In the genomic region with DNA sequence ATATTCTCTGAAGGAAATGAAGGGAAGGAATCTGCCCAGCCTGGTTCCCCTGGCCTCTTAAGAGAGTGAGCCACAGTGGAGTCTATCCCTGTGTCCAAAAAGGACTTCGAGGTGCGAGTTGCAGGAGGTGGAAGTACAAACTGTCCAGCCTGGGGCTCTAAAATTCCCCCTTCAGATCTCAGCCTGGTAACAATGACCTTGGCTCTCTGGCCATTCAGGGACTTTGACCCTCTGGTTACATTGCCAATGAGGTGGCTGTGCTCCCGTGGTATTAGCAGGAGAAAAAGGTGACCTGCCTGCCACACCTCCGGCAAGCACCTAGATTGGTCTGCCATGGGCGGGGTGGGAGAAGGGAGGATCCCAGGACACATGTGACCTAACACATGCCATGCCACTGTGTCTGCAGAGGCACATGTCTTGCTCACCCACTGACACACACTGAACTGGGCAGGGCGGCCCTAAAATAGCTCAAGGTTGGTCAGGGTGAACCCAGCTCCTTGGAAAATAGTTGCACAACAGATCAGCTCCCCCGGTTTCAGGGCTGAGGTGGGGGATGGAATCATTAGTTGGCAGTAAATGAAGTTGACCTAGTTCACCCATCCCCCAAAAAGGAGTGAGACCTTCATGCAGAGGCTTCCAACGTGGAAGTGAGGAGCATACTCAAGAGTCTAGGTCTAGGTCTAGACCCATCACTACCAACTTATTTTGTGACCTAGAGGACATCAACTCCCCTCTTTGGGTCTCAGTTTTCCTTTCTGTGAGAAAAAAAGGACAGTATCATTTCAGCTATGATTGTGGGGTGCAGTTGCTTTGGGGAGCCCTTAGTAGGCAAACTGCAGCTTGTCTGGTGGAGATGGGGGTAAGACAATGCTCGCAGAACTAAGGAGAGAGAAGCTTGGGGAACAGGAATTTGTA, we compare ENCODE assay signal across 1 cellular context.
TF ChIP-seq lines count a peak whose summit lies in the region.

No MANE protein-coding gene starts in this region.

TF ChIP-seq in HepG2, 621 proteins besides CTCF, POLR2A, EP300 and RAD21 (continued from another document and continues in another):
- TF ChIP-seq, protein P1, sequence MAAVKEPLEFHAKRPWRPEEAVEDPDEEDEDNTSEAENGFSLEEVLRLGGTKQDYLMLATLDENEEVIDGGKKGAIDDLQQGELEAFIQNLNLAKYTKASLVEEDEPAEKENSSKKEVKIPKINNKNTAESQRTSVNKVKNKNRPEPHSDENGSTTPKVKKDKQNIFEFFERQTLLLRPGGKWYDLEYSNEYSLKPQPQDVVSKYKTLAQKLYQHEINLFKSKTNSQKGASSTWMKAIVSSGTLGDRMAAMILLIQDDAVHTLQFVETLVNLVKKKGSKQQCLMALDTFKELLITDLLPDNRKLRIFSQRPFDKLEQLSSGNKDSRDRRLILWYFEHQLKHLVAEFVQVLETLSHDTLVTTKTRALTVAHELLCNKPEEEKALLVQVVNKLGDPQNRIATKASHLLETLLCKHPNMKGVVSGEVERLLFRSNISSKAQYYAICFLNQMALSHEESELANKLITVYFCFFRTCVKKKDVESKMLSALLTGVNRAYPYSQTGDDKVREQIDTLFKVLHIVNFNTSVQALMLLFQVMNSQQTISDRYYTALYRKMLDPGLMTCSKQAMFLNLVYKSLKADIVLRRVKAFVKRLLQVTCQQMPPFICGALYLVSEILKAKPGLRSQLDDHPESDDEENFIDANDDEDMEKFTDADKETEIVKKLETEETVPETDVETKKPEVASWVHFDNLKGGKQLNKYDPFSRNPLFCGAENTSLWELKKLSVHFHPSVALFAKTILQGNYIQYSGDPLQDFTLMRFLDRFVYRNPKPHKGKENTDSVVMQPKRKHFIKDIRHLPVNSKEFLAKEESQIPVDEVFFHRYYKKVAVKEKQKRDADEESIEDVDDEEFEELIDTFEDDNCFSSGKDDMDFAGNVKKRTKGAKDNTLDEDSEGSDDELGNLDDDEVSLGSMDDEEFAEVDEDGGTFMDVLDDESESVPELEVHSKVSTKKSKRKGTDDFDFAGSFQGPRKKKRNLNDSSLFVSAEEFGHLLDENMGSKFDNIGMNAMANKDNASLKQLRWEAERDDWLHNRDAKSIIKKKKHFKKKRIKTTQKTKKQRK (IDR thresholded peaks at IDR 0.05; ENCODE audit: low read length), result no peak
- no peak for TF ChIP-seq ZZZ3 (CRISPR knock-in tag; IDR thresholded peaks at IDR 0.05; ENCODE audit: borderline replicate concordance)
- TF ChIP-seq, protein P2, sequence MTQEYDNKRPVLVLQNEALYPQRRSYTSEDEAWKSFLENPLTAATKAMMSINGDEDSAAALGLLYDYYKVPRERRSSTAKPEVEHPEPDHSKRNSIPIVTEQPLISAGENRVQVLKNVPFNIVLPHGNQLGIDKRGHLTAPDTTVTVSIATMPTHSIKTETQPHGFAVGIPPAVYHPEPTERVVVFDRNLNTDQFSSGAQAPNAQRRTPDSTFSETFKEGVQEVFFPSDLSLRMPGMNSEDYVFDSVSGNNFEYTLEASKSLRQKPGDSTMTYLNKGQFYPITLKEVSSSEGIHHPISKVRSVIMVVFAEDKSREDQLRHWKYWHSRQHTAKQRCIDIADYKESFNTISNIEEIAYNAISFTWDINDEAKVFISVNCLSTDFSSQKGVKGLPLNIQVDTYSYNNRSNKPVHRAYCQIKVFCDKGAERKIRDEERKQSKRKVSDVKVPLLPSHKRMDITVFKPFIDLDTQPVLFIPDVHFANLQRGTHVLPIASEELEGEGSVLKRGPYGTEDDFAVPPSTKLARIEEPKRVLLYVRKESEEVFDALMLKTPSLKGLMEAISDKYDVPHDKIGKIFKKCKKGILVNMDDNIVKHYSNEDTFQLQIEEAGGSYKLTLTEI (CRISPR knock-in tag; conservative IDR thresholded peaks at IDR 0.05), result no peak
- peak; percentile 36 for TF ChIP-seq ZNF556 (CRISPR knock-in tag; IDR thresholded peaks at IDR 0.05; ENCODE audit: borderline replicate concordance)
- peak; percentile 67 for TF ChIP-seq EHMT2 (IDR thresholded peaks at IDR 0.05; ENCODE audit: borderline replicate concordance, low read depth, low read length)
- peak; percentile 57; the same call in 1 of the 2 replicates for TF ChIP-seq FOXA3 (CRISPR knock-in tag; IDR thresholded peaks at IDR 0.05)
- no peak for TF ChIP-seq HNRNPK (IDR thresholded peaks at IDR 0.05; ENCODE audit: low read depth, low read length, poor library complexity, severe bottlenecking)
- 0 out of 2 replicates have a peak, but pooled peaks have one; percentile 12 for TF ChIP-seq ZC3H4 (CRISPR knock-in tag; IDR thresholded peaks at IDR 0.05; ENCODE audit: borderline replicate concordance)
- 0 out of 2 replicates have a peak, but pooled peaks have one; percentile 23 for TF ChIP-seq ZFP1 (CRISPR knock-in tag; IDR thresholded peaks at IDR 0.05)
- no peak for TF ChIP-seq CC2D1A (CRISPR knock-in tag; IDR thresholded peaks at IDR 0.05)
- TF ChIP-seq, protein P3, sequence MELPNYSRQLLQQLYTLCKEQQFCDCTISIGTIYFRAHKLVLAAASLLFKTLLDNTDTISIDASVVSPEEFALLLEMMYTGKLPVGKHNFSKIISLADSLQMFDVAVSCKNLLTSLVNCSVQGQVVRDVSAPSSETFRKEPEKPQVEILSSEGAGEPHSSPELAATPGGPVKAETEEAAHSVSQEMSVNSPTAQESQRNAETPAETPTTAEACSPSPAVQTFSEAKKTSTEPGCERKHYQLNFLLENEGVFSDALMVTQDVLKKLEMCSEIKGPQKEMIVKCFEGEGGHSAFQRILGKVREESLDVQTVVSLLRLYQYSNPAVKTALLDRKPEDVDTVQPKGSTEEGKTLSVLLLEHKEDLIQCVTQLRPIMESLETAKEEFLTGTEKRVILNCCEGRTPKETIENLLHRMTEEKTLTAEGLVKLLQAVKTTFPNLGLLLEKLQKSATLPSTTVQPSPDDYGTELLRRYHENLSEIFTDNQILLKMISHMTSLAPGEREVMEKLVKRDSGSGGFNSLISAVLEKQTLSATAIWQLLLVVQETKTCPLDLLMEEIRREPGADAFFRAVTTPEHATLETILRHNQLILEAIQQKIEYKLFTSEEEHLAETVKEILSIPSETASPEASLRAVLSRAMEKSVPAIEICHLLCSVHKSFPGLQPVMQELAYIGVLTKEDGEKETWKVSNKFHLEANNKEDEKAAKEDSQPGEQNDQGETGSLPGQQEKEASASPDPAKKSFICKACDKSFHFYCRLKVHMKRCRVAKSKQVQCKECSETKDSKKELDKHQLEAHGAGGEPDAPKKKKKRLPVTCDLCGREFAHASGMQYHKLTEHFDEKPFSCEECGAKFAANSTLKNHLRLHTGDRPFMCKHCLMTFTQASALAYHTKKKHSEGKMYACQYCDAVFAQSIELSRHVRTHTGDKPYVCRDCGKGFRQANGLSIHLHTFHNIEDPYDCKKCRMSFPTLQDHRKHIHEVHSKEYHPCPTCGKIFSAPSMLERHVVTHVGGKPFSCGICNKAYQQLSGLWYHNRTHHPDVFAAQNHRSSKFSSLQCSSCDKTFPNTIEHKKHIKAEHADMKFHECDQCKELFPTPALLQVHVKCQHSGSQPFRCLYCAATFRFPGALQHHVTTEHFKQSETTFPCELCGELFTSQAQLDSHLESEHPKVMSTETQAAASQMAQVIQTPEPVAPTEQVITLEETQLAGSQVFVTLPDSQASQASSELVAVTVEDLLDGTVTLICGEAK (IDR thresholded peaks at IDR 0.05), result no peak
- TF ChIP-seq, protein P3 (CRISPR knock-in tag; IDR thresholded peaks at IDR 0.05), result no peak; the same call in 1 of the 2 replicates
- TF ChIP-seq, protein P4, sequence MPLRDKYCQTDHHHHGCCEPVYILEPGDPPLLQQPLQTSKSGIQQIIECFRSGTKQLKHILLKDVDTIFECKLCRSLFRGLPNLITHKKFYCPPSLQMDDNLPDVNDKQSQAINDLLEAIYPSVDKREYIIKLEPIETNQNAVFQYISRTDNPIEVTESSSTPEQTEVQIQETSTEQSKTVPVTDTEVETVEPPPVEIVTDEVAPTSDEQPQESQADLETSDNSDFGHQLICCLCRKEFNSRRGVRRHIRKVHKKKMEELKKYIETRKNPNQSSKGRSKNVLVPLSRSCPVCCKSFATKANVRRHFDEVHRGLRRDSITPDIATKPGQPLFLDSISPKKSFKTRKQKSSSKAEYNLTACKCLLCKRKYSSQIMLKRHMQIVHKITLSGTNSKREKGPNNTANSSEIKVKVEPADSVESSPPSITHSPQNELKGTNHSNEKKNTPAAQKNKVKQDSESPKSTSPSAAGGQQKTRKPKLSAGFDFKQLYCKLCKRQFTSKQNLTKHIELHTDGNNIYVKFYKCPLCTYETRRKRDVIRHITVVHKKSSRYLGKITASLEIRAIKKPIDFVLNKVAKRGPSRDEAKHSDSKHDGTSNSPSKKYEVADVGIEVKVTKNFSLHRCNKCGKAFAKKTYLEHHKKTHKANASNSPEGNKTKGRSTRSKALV (CRISPR knock-in tag; IDR thresholded peaks at IDR 0.05), result peak; percentile 35; the same call in 1 of the 2 replicates
- peak; percentile 99 for TF ChIP-seq ZFP36L1 (CRISPR knock-in tag; IDR thresholded peaks at IDR 0.05)
- TF ChIP-seq, protein P5, sequence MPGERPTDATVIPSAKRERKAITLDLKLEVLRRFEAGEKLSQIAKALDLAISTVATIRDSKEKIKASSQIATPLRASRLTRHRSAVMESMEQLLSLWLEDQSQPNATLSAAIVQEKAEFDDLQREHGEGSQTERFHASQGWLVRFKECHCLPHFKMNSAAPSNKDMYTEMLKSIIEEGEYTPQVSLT (CRISPR knock-in tag; IDR thresholded peaks at IDR 0.05; ENCODE audit: borderline replicate concordance, low read depth), result no peak
- peak; percentile 92 for TF ChIP-seq ZNF772 (CRISPR knock-in tag; IDR thresholded peaks at IDR 0.05)
- TF ChIP-seq ZBTB38 (CRISPR knock-in tag; IDR thresholded peaks at IDR 0.05), result peak; percentile 83
- TF ChIP-seq, protein P6, sequence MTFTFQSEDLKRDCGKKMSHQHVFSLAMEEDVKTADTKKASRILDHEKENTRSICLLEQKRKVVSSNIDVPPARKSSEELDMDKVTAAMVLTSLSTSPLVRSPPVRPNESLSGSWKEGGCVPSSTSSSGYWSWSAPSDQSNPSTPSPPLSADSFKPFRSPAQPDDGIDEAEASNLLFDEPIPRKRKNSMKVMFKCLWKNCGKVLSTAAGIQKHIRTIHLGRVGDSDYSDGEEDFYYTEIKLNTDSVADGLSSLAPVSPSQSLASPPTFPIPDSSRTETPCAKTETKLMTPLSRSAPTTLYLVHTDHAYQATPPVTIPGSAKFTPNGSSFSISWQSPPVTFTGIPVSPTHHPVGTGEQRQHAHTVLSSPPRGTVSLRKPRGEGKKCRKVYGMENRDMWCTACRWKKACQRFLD (CRISPR knock-in tag; IDR thresholded peaks at IDR 0.05; ENCODE audit: borderline replicate concordance), result no peak; the same call in 1 of the 2 replicates
- no peak; the same call in 1 of the 2 replicates for TF ChIP-seq ZNF746 (CRISPR knock-in tag; IDR thresholded peaks at IDR 0.05)
- peak; percentile 91 for TF ChIP-seq ASH2L (IDR thresholded peaks at IDR 0.05; ENCODE audit: insufficient read length, low read depth, low read length)
- 0 out of 2 replicates have a peak, but pooled peaks have one; percentile 25 for TF ChIP-seq ZKSCAN1 (IDR thresholded peaks at IDR 0.05; ENCODE audit: low read length)
- TF ChIP-seq, protein P7, sequence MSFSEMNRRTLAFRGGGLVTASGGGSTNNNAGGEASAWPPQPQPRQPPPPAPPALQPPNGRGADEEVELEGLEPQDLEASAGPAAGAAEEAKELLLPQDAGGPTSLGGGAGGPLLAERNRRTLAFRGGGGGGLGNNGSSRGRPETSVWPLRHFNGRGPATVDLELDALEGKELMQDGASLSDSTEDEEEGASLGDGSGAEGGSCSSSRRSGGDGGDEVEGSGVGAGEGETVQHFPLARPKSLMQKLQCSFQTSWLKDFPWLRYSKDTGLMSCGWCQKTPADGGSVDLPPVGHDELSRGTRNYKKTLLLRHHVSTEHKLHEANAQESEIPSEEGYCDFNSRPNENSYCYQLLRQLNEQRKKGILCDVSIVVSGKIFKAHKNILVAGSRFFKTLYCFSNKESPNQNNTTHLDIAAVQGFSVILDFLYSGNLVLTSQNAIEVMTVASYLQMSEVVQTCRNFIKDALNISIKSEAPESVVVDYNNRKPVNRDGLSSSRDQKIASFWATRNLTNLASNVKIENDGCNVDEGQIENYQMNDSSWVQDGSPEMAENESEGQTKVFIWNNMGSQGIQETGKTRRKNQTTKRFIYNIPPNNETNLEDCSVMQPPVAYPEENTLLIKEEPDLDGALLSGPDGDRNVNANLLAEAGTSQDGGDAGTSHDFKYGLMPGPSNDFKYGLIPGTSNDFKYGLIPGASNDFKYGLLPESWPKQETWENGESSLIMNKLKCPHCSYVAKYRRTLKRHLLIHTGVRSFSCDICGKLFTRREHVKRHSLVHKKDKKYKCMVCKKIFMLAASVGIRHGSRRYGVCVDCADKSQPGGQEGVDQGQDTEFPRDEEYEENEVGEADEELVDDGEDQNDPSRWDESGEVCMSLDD (CRISPR knock-in tag; IDR thresholded peaks at IDR 0.05; ENCODE audit: borderline replicate concordance), result no peak
- TF ChIP-seq ZSCAN21 (CRISPR knock-in tag; IDR thresholded peaks at IDR 0.05; ENCODE audit: borderline replicate concordance), result peak; percentile 91
- TF ChIP-seq RXRB (CRISPR knock-in tag; IDR thresholded peaks at IDR 0.05; ENCODE audit: borderline replicate concordance), result peak; percentile 94
- peak; percentile 18; the same call in 1 of the 2 replicates for TF ChIP-seq PRMT3 (CRISPR knock-in tag; IDR thresholded peaks at IDR 0.05; ENCODE audit: borderline replicate concordance, low read depth)
- TF ChIP-seq RARA (CRISPR knock-in tag; IDR thresholded peaks at IDR 0.05), result peak; percentile 96
